Comparison of ENCODE assay signal across 20 cellular contexts in genomic region chr1:200215350-200215749, GRCh38.
"Had no signal": no experiment of that assay in that cellular context is flagged by ENCODE, and none has a peak within 500 bp of the region (broad histone marks: within the 10 kb centered on the region; RNA-seq: fewer than 3 reads in every experiment).

No MANE protein-coding gene starts in this region.

- H3K27ac ChIP-seq: colonic mucosa, epithelial cell of prostate, foreskin keratinocyte, gastroesophageal sphincter, heart left ventricle, hepatocyte, left lung, lower lobe of right lung had no signal

- H3K27me3 Mint-ChIP-seq: dendritic cell treated with granulocyte-macrophage colony-stimulating factor and Interleukin-4, amounts not matched to agents 40 ng/mL and 50 ng/mL, for 4 days had no signal

- H3K27ac Mint-ChIP-seq: dendritic cell treated with granulocyte-macrophage colony-stimulating factor and Interleukin-4, amounts not matched to agents 40 ng/mL and 50 ng/mL, for 4 days; effector memory CD8-positive, alpha-beta T cell; endodermal cell; mesothelial cell of epicardium had no signal

- H3K4me1 Mint-ChIP-seq: mesothelial cell of epicardium, naive B cell had no signal

- H3K27me3 ChIP-seq: colonic mucosa, gastroesophageal sphincter, heart left ventricle, hepatocyte, left lung had no signal

- H3K36me3 ChIP-seq: colonic mucosa, gastroesophageal sphincter, heart left ventricle, left lung, lower lobe of right lung had no signal

- H3K9me3 ChIP-seq: colonic mucosa, lower lobe of right lung, mucosa of descending colon had no signal

- H3K4me1 ChIP-seq: colonic mucosa, gastroesophageal sphincter, heart left ventricle, left lung, lower lobe of right lung had no signal

- DNase-seq: colonic mucosa; cortex of kidney; effector CD8-positive, alpha-beta T cell; effector memory CD8-positive, alpha-beta T cell; endodermal cell; erythroblast; foreskin keratinocyte; heart left ventricle; left cardiac atrium; left lung; left ventricle myocardium superior; lower lobe of right lung; mesenchymal stem cell; mucosa of descending colon; naive B cell had no signal

- H3K36me3 Mint-ChIP-seq: mesothelial cell of epicardium had no signal

- H3K4me3 ChIP-seq: colonic mucosa, gastroesophageal sphincter, heart left ventricle, hepatocyte, left lung, lower lobe of right lung, mucosa of descending colon had no signal

- H3K4me3 Mint-ChIP-seq: dendritic cell treated with granulocyte-macrophage colony-stimulating factor and Interleukin-4, amounts not matched to agents 40 ng/mL and 50 ng/mL, for 4 days; effector memory CD8-positive, alpha-beta T cell; endodermal cell; mesothelial cell of epicardium; naive B cell had no signal
